1 cellular context compared by ENCODE assay signal in the genomic region with DNA sequence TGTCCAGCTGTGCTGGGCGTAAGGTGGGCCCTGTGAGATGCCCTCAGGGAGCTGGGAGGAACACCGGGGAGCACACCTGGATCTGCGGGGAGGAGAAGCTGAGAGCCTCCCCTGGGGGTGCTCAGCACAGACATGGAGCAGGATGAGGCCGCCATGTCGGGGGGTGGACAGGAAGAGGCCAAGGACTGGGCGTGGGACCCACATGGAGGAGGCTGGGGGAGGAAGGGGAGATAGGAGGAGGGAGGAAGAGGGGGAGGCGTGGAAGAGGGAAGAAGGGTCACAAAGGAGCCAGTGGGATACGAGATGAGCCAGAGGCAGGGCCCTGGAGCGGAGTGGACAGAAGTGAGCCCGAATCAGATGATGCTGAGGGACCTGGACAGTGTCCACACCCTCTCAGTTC.
TF ChIP-seq lines count a peak whose summit lies in the region.

No MANE protein-coding gene starts in this region.

TF ChIP-seq in IMR-90, 13 proteins besides CTCF, POLR2A, EP300 and RAD21:
- TF ChIP-seq MXI1 (IDR thresholded peaks at IDR 0.05; ENCODE audit: borderline replicate concordance, low read depth, low read length): no peak
- TF ChIP-seq, protein P1, sequence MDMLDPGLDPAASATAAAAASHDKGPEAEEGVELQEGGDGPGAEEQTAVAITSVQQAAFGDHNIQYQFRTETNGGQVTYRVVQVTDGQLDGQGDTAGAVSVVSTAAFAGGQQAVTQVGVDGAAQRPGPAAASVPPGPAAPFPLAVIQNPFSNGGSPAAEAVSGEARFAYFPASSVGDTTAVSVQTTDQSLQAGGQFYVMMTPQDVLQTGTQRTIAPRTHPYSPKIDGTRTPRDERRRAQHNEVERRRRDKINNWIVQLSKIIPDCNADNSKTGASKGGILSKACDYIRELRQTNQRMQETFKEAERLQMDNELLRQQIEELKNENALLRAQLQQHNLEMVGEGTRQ (IDR thresholded peaks at IDR 0.05; ENCODE audit: low read depth, low read length): no peak
TF ChIP-seq in IMR-90: peak in this region for 0.
